In genomic region chr1:28877132-28877781, GRCh38 we compare ENCODE assay signal across 8 cellular contexts. TPM values are rescaled to one million over a fixed set of nuclear protein-coding genes. Genes with fewer than 3 reads are reported as not detected.
DNase-seq lines count a peak whose midpoint lies in the region; ATAC-seq and TF ChIP-seq lines count a peak whose summit lies in the region.

No MANE protein-coding gene starts in this region.

- H3K9ac ChIP-seq in NT2/D1 (ENCODE audit: insufficient read length, low read depth) = no peak overlapping the region

- no peaks in the 10 kb centered on the region for H3K9me3 Mint-ChIP-seq in endothelial cell (ENCODE audit: unreplicated experiment)

- no peak overlapping the region for H3K4me3 Mint-ChIP-seq in endothelial cell (ENCODE audit: unreplicated experiment)

- H3K4me3 ChIP-seq in NT2/D1 (ENCODE audit: insufficient read length, low read depth) (no peak overlapping the region), mucosa of descending colon (no peak overlapping the region)

- no peaks in the 10 kb centered on the region for H3K27me3 ChIP-seq in NT2/D1 (ENCODE audit: insufficient read depth, insufficient read length)

- ATAC-seq in mucosa of descending colon (peak; percentile 92), GM19035 (IDR thresholded peaks at IDR 0.05; ENCODE audit: unreplicated experiment) (no peak)

- no peaks in the 10 kb centered on the region for H3K36me3 Mint-ChIP-seq in endothelial cell (ENCODE audit: low read depth, unreplicated experiment)

- H3K4me1 Mint-ChIP-seq in endothelial cell (ENCODE audit: unreplicated experiment) = peaks cover 4% of the 10 kb centered on the region

- H3K9me3 ChIP-seq in NT2/D1 (ENCODE audit: insufficient read depth, low read length) (no peaks in the 10 kb centered on the region), mucosa of descending colon (no peaks in the 10 kb centered on the region)

- peaks cover 1% of the 10 kb centered on the region for H3K27me3 Mint-ChIP-seq in endothelial cell (ENCODE audit: unreplicated experiment)

- peak; percentile 89 for DNase-seq in DMS79 treated with DMSO at 0.1 percent for 48 hours (lab: John Stamatoyannopoulos, UW)
- DNase-seq in HUDEP-2 (lab: John Stamatoyannopoulos, UW; ENCODE audit: unreplicated experiment in 76 of 76) = peak in 59 of 76 experiments; percentile 12 to 74 (median 50)
- peak; percentile 75 for DNase-seq in NT2/D1 (ENCODE audit: low read depth, low spot score)
- DNase-seq in activated CD8-positive, alpha-beta memory T cell treated with anti-CD3 and anti-CD28 coated beads for 48 hours (ENCODE audit: low read depth in 2 of 3, low spot score in 2 of 3) = peak; percentile 31 to 67 (median 60)
- peak; percentile 77 for DNase-seq in endothelial cell (ENCODE audit: low spot score)
- DNase-seq in mucosa of descending colon = peak; percentile 59 to 83 (median 79)
- DNase-seq in stimulated activated CD8-positive, alpha-beta memory T cell treated with anti-CD3 and anti-CD28 coated beads, Interleukin-7, amount 100 ng/mL, for 1 hour (ENCODE audit: low read depth in 2 of 2) = peak; percentile 39 to 65

- no peak overlapping the region for H3K27ac Mint-ChIP-seq in endothelial cell (ENCODE audit: unreplicated experiment)

- TF ChIP-seq CTCF in endothelial cell (IDR thresholded peaks at IDR 0.05; ENCODE audit: unreplicated experiment) = peak; percentile 94
- peak; percentile 75 for TF ChIP-seq CTCF in mucosa of descending colon (IDR thresholded peaks at IDR 0.05)

- intact Hi-C loops in mucosa of descending colon (cut with DNase I, micrococcal nuclease) = loop anchor here (10.0 kb wide), 2 partner anchors 92 to 352 kb away; no protein-coding TSS in a partner anchor

- H3K36me3 ChIP-seq in NT2/D1 (ENCODE audit: insufficient read depth, insufficient read length, low read length) (no peaks in the 10 kb centered on the region), mucosa of descending colon (ENCODE audit: low read depth) (no peaks in the 10 kb centered on the region)

- H3K4me1 ChIP-seq in NT2/D1 (ENCODE audit: insufficient read depth, insufficient read length) = peaks cover 7% of the 10 kb centered on the region
- H3K4me1 ChIP-seq in mucosa of descending colon (ENCODE audit: low read depth) = no peaks in the 10 kb centered on the region

RNA-seq across cellular contexts. Expression of gene EPB41, which starts 37.1 kb away (rescaled TPM):
- total RNA-seq in endothelial cell (ENCODE audit: unreplicated experiment) = 82.6 TPM
- total RNA-seq in mucosa of descending colon = 10 to 100 TPM; 45.8 to 82.2 (median 76.3) TPM
